1 cellular context compared by ENCODE assay signal in the genomic region with DNA sequence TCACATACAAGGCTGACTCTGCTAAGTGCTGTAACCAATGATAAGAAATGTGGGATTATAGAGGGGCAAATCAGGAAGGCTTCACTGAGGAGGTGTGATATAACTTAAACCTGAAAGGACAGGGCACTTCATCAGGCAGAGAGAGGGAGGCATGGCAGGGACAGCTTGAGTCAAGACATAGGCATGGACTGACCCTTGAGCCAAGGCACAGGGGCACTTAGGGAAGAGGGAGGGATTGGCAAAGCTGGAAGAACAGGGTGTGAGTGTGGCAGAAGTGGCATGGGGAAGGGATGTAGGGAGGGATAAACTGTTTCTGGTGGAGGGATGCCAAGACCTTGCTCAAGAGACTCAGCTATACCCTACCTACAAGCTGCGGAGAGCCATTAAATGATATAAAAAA.
A peak's percentile ranks its signal among the peaks of the same experiment; 100 is the strongest.
TF ChIP-seq lines count a peak whose summit lies in the region.

No MANE protein-coding gene starts in this region.

TF ChIP-seq in K562, 482 proteins besides CTCF, POLR2A, EP300 and RAD21 (continued from another document):
- TF ChIP-seq ZNF436 (CRISPR knock-in tag; IDR thresholded peaks at IDR 0.05) (peak; percentile 65), RBM25 (IDR thresholded peaks at IDR 0.05; ENCODE audit: low read depth, low read length, severe bottlenecking) (peak; percentile 56)
